In genomic region chr1:92902406-92902744, GRCh38 we compare ENCODE assay signal across 14 cellular contexts.
"Had no signal": no experiment of that assay in that cellular context is flagged by ENCODE, and none has a peak within 500 bp of the region (broad histone marks: within the 10 kb centered on the region; RNA-seq: fewer than 3 reads in every experiment).

No MANE protein-coding gene starts in this region.

- H3K27ac ChIP-seq: coronary artery, heart right ventricle, left lung, psoas muscle, spleen had no signal

- H3K36me3 Mint-ChIP-seq: type B pancreatic cell had no signal

- H3K4me3 Mint-ChIP-seq: activated CD4-positive, alpha-beta memory T cell treated with anti-CD3 and anti-CD28 coated beads, Interleukin-2, amount 10 ng/mL, durations not matched to agents 7 days and 5 days; activated T-cell treated with anti-CD3 and anti-CD28 coated beads, Interleukin-2, amount 50 U/mL, for 72 hours; memory B cell; type B pancreatic cell had no signal

- H3K27ac Mint-ChIP-seq: memory B cell, type B pancreatic cell had no signal

- H3K36me3 ChIP-seq: heart right ventricle, left lung had no signal

- H3K4me3 ChIP-seq: coronary artery, heart right ventricle, left lung, psoas muscle, spleen had no signal

- H3K27me3 Mint-ChIP-seq: activated CD4-positive, alpha-beta memory T cell treated with anti-CD3 and anti-CD28 coated beads, Interleukin-2, amount 10 ng/mL, durations not matched to agents 7 days and 5 days; memory B cell; type B pancreatic cell had no signal

- H3K9me3 ChIP-seq: psoas muscle had no signal

- H3K4me1 ChIP-seq: heart right ventricle, left lung, psoas muscle had no signal

- DNase-seq: activated CD4-positive, alpha-beta memory T cell treated with anti-CD3 and anti-CD28 coated beads, Interleukin-2, amount 10 ng/mL, durations not matched to agents 7 days and 5 days; activated CD4-positive, alpha-beta T cell treated with anti-CD3 and anti-CD28 coated beads for 1 hour; activated T-cell treated with anti-CD3 and anti-CD28 coated beads, Interleukin-2, amount 50 U/mL, for 72 hours; caudate nucleus; effector CD4-positive, alpha-beta T cell; heart right ventricle; left lung; psoas muscle; spleen; stimulated activated CD4-positive, alpha-beta T cell treated with anti-CD3 and anti-CD28 coated beads, Interleukin-1b, Interleukin-23, amount 100 ng/mL, for 48 hours; stimulated activated naive CD4-positive, alpha-beta T cell had no signal
